ENCODE assay signal across 16 cellular contexts in the genomic region with DNA sequence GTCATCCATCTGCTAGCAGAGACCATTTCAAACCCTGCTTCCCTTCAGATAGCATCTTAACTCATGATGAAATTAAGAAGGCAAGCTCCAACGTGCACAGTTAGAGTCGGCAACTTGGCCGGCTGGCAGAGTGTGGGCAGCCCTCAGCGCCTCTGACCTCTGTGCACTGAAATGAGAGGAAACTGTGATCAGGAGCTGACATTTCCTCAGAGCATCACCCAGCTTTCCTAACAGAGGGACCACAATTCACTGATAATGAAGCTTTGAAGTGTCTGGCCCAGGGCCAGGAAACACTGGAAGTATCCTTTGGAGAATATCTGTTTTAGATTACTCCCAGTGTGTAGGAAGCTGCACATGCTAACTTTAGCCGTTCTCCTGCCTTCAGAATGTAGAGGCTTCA.
DNase-seq lines count a peak whose midpoint lies in the region; ATAC-seq and TF ChIP-seq lines count a peak whose summit lies in the region.
"Had no signal": no experiment of that assay in that cellular context is flagged by ENCODE, and none has a peak within 500 bp of the region (broad histone marks: within the 10 kb centered on the region; RNA-seq: fewer than 3 reads in every experiment).

No MANE protein-coding gene starts in this region.

- no peaks in the 10 kb centered on the region for H3F3A ChIP-seq in GM23248 (ENCODE audit: insufficient read depth)

- no peaks in the 10 kb centered on the region for H3K79me2 ChIP-seq in GM23248 (ENCODE audit: insufficient read depth)

- H3K36me3 ChIP-seq in GM23248 (ENCODE audit: low read depth) (no peaks in the 10 kb centered on the region), mesodermal cell (ENCODE audit: control insufficient read depth, insufficient read depth, low read length) (no peaks in the 10 kb centered on the region), lower lobe of right lung (no peaks in the 10 kb centered on the region)
- H3K36me3 ChIP-seq: neutrophil, uterus had no signal

- TF ChIP-seq CTCF in endothelial cell (IDR thresholded peaks at IDR 0.05; ENCODE audit: unreplicated experiment) (no peak), lower lobe of right lung (IDR thresholded peaks at IDR 0.05) (no peak)
- TF ChIP-seq CTCF in CD4-positive, alpha-beta T cell (IDR thresholded peaks at IDR 0.05) = no peak

- H3K36me3 Mint-ChIP-seq in endothelial cell (ENCODE audit: low read depth, unreplicated experiment) = no peaks in the 10 kb centered on the region
- no peaks in the 10 kb centered on the region for H3K36me3 Mint-ChIP-seq in CD4-positive, alpha-beta T cell (ENCODE audit: low read depth)
- no peaks in the 10 kb centered on the region for H3K36me3 Mint-ChIP-seq in activated CD4-positive, alpha-beta memory T cell treated with anti-CD3 and anti-CD28 coated beads, Interleukin-2, amount 10 ng/mL, durations not matched to agents 7 days and 5 days (ENCODE audit: low read depth)
- H3K36me3 Mint-ChIP-seq: activated CD4-positive, alpha-beta memory T cell treated with anti-CD3 and anti-CD28 coated beads for 36 hours; stimulated activated memory B cell treated with anti-CD40 and anti-IgM and Interleukin-4, amounts not matched to agents 10 μg/mL and 1 μg/mL and 100 μg/mL, for 72 hours had no signal

- H3K4me1 Mint-ChIP-seq in endothelial cell (ENCODE audit: unreplicated experiment) = peaks cover 13% of the 10 kb centered on the region
- no peaks in the 10 kb centered on the region for H3K4me1 Mint-ChIP-seq in CD4-positive, alpha-beta T cell (ENCODE audit: low read depth)
- no peaks in the 10 kb centered on the region for H3K4me1 Mint-ChIP-seq in activated CD4-positive, alpha-beta memory T cell treated with anti-CD3 and anti-CD28 coated beads, Interleukin-2, amount 10 ng/mL, durations not matched to agents 7 days and 5 days
- H3K4me1 Mint-ChIP-seq: activated T-helper 17 cell treated with anti-CD3 and anti-CD28 coated beads, Interleukin-2, amount 50 U/mL, for 72 hours; stimulated activated memory B cell treated with anti-CD40 and anti-IgM and Interleukin-4, amounts not matched to agents 10 μg/mL and 1 μg/mL and 100 μg/mL, for 72 hours had no signal

- 31 to 33% methylated on average over 5 of the region's 5 CpGs for WGBS in GM23248 (ENCODE audit: low coverage in 1 of 2, low lambda C conversion rate in 2 of 2, missing lambda C conversion rate in 2 of 2), 2 experiments
- WGBS in mesodermal cell (ENCODE audit: insufficient coverage in 2 of 2), 2 experiments = 88 to 93% methylated on average over 4 to 5 of the region's 5 CpGs

- CTCF ChIA-PET in CD4-positive, alpha-beta T cell (lab: Charles Lee) = no interaction called here
- CTCF ChIA-PET in activated CD4-positive, alpha-beta memory T cell treated with anti-CD3 and anti-CD28 coated beads, Interleukin-2, amount 10 ng/mL, durations not matched to agents 7 days and 5 days (lab: Charles Lee) = no interaction called here

- H3K4me2 ChIP-seq in GM23248 (ENCODE audit: unreplicated experiment) = no peak overlapping the region

- H3K27ac ChIP-seq in GM23248 (no peak overlapping the region), mesodermal cell (ENCODE audit: low read depth, low read length, severe bottlenecking) (peak overlapping the region; percentile 36), lower lobe of right lung (no peak overlapping the region)
- H3K27ac ChIP-seq in CD4-positive, alpha-beta T cell (ENCODE audit: low read depth, low read length) = no peak overlapping the region
- H3K27ac ChIP-seq: neutrophil, uterus had no signal

- no peaks in the 10 kb centered on the region for H4K20me1 ChIP-seq in GM23248 (ENCODE audit: insufficient read depth)

- H3K27ac Mint-ChIP-seq in endothelial cell (ENCODE audit: unreplicated experiment) = no peak overlapping the region
- no peak overlapping the region for H3K27ac Mint-ChIP-seq in CD4-positive, alpha-beta T cell
- no peak overlapping the region for H3K27ac Mint-ChIP-seq in activated CD4-positive, alpha-beta memory T cell treated with anti-CD3 and anti-CD28 coated beads, Interleukin-2, amount 10 ng/mL, durations not matched to agents 7 days and 5 days
- H3K27ac Mint-ChIP-seq: activated CD4-positive, alpha-beta memory T cell treated with anti-CD3 and anti-CD28 coated beads for 36 hours; activated T-helper 17 cell treated with anti-CD3 and anti-CD28 coated beads, Interleukin-2, amount 50 U/mL, for 72 hours; memory B cell; stimulated activated memory B cell treated with anti-CD40 and anti-IgM and Interleukin-4, amounts not matched to agents 10 μg/mL and 1 μg/mL and 100 μg/mL, for 72 hours had no signal

- no peaks in the 10 kb centered on the region for H3K27me3 ChIP-seq in GM23248 (replicated peaks; ENCODE audit: insufficient read depth)
- no peaks in the 10 kb centered on the region for H3K27me3 ChIP-seq in CD4-positive, alpha-beta T cell (ENCODE audit: control insufficient read depth, insufficient read depth, low read length)
- H3K27me3 ChIP-seq in lower lobe of right lung (ENCODE audit: low read depth) = no peaks in the 10 kb centered on the region
- H3K27me3 ChIP-seq: neutrophil, uterus had no signal

- in situ Hi-C loops in GM23248 (cut with MboI) = no loop called here

- POLR2A ChIA-PET in CD4-positive, alpha-beta T cell (lab: Charles Lee) = no interaction called here
- POLR2A ChIA-PET in activated CD4-positive, alpha-beta memory T cell treated with anti-CD3 and anti-CD28 coated beads, Interleukin-2, amount 10 ng/mL, durations not matched to agents 7 days and 5 days (lab: Charles Lee) = no interaction called here

- H3K9ac ChIP-seq in GM23248 = no peak overlapping the region

- no peaks in the 10 kb centered on the region for H3K9me2 ChIP-seq in GM23248 (ENCODE audit: insufficient read depth)

- no peaks in the 10 kb centered on the region for H3K9me3 Mint-ChIP-seq in endothelial cell (ENCODE audit: unreplicated experiment)
- H3K9me3 Mint-ChIP-seq in CD4-positive, alpha-beta T cell = no peaks in the 10 kb centered on the region
- peaks cover 3% of the 10 kb centered on the region for H3K9me3 Mint-ChIP-seq in activated CD4-positive, alpha-beta memory T cell treated with anti-CD3 and anti-CD28 coated beads, Interleukin-2, amount 10 ng/mL, durations not matched to agents 7 days and 5 days
- H3K9me3 Mint-ChIP-seq: activated CD4-positive, alpha-beta memory T cell treated with anti-CD3 and anti-CD28 coated beads for 36 hours had no signal

- H3K9me3 ChIP-seq in GM23248 (ENCODE audit: low read depth) (no peaks in the 10 kb centered on the region), mesodermal cell (ENCODE audit: control insufficient read depth, low read length) (no peaks in the 10 kb centered on the region), lower lobe of right lung (no peaks in the 10 kb centered on the region)
- no peaks in the 10 kb centered on the region for H3K9me3 ChIP-seq in CD4-positive, alpha-beta T cell (ENCODE audit: control insufficient read depth, low read length)
- H3K9me3 ChIP-seq: neutrophil, uterus had no signal

- no peak overlapping the region for H2AFZ ChIP-seq in GM23248

- H3K4me3 ChIP-seq in GM23248 = no peak overlapping the region
- no peak overlapping the region for H3K4me3 ChIP-seq in mesodermal cell (ENCODE audit: extremely low read depth, insufficient read depth, low read length, poor library complexity, severe bottlenecking)
- no peak overlapping the region for H3K4me3 ChIP-seq in lower lobe of right lung
- H3K4me3 ChIP-seq: uterus had no signal

- H3K4me3 Mint-ChIP-seq in endothelial cell (ENCODE audit: unreplicated experiment) = no peak overlapping the region
- H3K4me3 Mint-ChIP-seq in CD4-positive, alpha-beta T cell = no peak overlapping the region
- no peak overlapping the region for H3K4me3 Mint-ChIP-seq in activated CD4-positive, alpha-beta memory T cell treated with anti-CD3 and anti-CD28 coated beads, Interleukin-2, amount 10 ng/mL, durations not matched to agents 7 days and 5 days
- H3K4me3 Mint-ChIP-seq: activated CD4-positive, alpha-beta memory T cell treated with anti-CD3 and anti-CD28 coated beads for 36 hours; activated T-helper 17 cell treated with anti-CD3 and anti-CD28 coated beads, Interleukin-2, amount 50 U/mL, for 72 hours; memory B cell; stimulated activated memory B cell treated with anti-CD40 and anti-IgM and Interleukin-4, amounts not matched to agents 10 μg/mL and 1 μg/mL and 100 μg/mL, for 72 hours had no signal

- H3K4me1 ChIP-seq in GM23248 (ENCODE audit: insufficient read depth) (no peaks in the 10 kb centered on the region), mesodermal cell (ENCODE audit: control insufficient read depth, insufficient read depth, low read length, poor library complexity, severe bottlenecking) (peaks cover 7% of the 10 kb centered on the region), lower lobe of right lung (no peaks in the 10 kb centered on the region)
- H3K4me1 ChIP-seq: uterus had no signal

- H3K27me3 Mint-ChIP-seq in endothelial cell (ENCODE audit: unreplicated experiment) = no peaks in the 10 kb centered on the region
- no peaks in the 10 kb centered on the region for H3K27me3 Mint-ChIP-seq in CD4-positive, alpha-beta T cell
- H3K27me3 Mint-ChIP-seq in activated CD4-positive, alpha-beta memory T cell treated with anti-CD3 and anti-CD28 coated beads, Interleukin-2, amount 10 ng/mL, durations not matched to agents 7 days and 5 days = no peaks in the 10 kb centered on the region
- H3K27me3 Mint-ChIP-seq: activated T-helper 17 cell treated with anti-CD3 and anti-CD28 coated beads, Interleukin-2, amount 50 U/mL, for 72 hours had no signal

- DNase-seq in GM23248 (peak; percentile 1), NCI-H2171 treated with DMSO at 0.1 percent for 48 hours (lab: John Stamatoyannopoulos, UW) (peak; percentile 39), endothelial cell (ENCODE audit: low spot score) (peak; percentile 5), ecto neural progenitor cell (ENCODE audit: low spot score) (no peak), lower lobe of right lung (no peak)
- DNase-seq in CD4-positive, alpha-beta T cell = no peak
- no peak for DNase-seq in activated CD4-positive, alpha-beta memory T cell treated with anti-CD3 and anti-CD28 coated beads, Interleukin-2, amount 10 ng/mL, durations not matched to agents 7 days and 5 days
- DNase-seq: activated CD4-positive, alpha-beta memory T cell treated with anti-CD3 and anti-CD28 coated beads for 36 hours; dermis blood vessel endothelial cell; DMS153 had no signal

- no peak for ATAC-seq in CD4-positive, alpha-beta T cell (ENCODE audit: poor library complexity)
- ATAC-seq in lower lobe of right lung = no peak
- ATAC-seq: activated T-helper 17 cell treated with anti-CD3 and anti-CD28 coated beads, Interleukin-2, amount 50 U/mL, for 72 hours; stimulated activated memory B cell treated with anti-CD40 and anti-IgM and Interleukin-4, amounts not matched to agents 10 μg/mL and 1 μg/mL and 100 μg/mL, for 72 hours had no signal

- intact Hi-C loops in CD4-positive, alpha-beta T cell (cut with DNase I, micrococcal nuclease) = no loop called here
- intact Hi-C loops in lower lobe of right lung (cut with DNase I) = no loop called here

Comparison
In these comparisons a context has a peak if more than half of its experiments do, and no peak if none do; other contexts are left out.
1. DNase-seq: peak in GM23248 (single experiment), NCI-H2171 treated with DMSO at 0.1 percent for 48 hours (single experiment) and endothelial cell (single experiment); none in CD4-positive, alpha-beta T cell (0 of 10), ecto neural progenitor cell (single experiment), lower lobe of right lung (single experiment) and activated CD4-positive, alpha-beta memory T cell treated with anti-CD3 and anti-CD28 coated beads, Interleukin-2, amount 10 ng/mL, durations not matched to agents 7 days and 5 days (single experiment).